In genomic region chr10:99430451-99431189, GRCh38 we compare ENCODE assay signal across 1 cellular context.
TF ChIP-seq lines count a peak whose summit lies in the region.

Gene GOT1 (minus strand): TSS chr10:99430624. CDS start chr10:99430565, 59 bp downstream.

TF ChIP-seq in SK-N-SH, 30 proteins besides CTCF, POLR2A, EP300 and RAD21 (continued from another document):
- no peak for TF ChIP-seq MXI1 (IDR thresholded peaks at IDR 0.05; ENCODE audit: low read depth, low read length)
